In the genomic region with DNA sequence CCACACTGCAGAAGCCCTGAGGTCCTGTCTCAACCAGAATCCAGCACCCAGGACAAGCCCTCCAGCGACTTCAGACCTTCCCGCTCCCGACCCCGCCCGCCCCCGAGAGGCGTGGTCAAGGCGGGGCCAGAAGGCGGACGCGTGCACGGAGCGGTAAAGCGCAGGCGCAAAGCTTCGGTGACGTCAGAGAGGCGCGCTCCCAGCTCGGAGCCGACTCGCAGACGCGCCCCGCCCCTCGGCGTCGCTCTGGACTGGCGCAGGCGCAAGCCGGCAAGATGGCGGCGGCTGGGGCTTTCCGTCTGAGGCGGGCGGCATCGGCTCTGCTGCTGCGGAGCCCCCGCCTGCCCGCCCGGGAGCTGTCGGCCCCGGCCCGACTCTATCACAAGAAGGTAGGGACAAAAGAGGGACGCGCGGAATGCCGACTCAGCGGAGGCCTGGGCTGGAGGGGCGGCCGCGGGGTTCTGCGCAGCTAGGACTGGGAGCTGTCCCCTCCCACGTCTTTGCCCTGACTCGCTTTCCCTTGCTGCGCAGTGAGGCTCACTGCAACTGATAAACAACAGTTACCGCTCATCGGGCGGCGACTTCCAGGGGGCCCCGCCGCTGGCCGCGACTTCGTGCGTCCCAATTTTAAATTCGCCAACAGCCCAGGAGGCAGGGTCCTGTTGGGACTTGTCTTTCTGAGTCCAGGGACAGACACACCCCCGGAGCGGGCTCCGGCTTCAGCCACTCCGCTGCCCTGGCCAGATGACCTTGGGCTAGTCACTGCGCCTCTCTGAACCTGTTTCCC, we compare ENCODE assay signal across 8 cellular contexts. TPM values are rescaled to one million over a fixed set of nuclear protein-coding genes. Genes with fewer than 3 reads are reported as not detected.
A peak's percentile ranks its signal among the peaks of the same experiment; 100 is the strongest.
DNase-seq lines count a peak whose midpoint lies in the region; ATAC-seq, FAIRE-seq and TF ChIP-seq lines count a peak whose summit lies in the region.

TSS of gene ISCU (plus strand) at position 249 of the 787 bp plus-strand sequence. CDS start at position 276, 27 bp downstream.

- peak within 1 kb of the TSS; percentile 99 to 100 for H3K4me2 ChIP-seq in H1 (ENCODE audit: insufficient read depth in 1 of 2, low read depth in 2 of 2, low read length in 2 of 2)
- peak within 1 kb of the TSS; percentile 95 for H3K4me2 ChIP-seq in mesenchymal stem cell (ENCODE audit: low read length, poor library complexity, severe bottlenecking)

- H2AK5ac ChIP-seq in H1 (ENCODE audit: low read depth, low read length) (peak within 1 kb of the TSS; percentile 68; the same call in 1 of the 2 replicates), mesenchymal stem cell (ENCODE audit: low read length, severe bottlenecking) (peak within 1 kb of the TSS; percentile 71)

- in situ Hi-C loops in Caki2 (cut with HindIII; ENCODE audit: low pct_unique_long_range_greater_than_20kb, low sequenced_read_pairs): no loop called here

- H3K56ac ChIP-seq in H1 (replicated peaks; ENCODE audit: insufficient read length, low read depth, low read length): peak within 1 kb of the TSS; percentile 62

- FAIRE-seq in H1 (lab: Jason Lieb, UNC): no peak

- WGBS in H1 (ENCODE audit: extremely low coverage in 1 of 2, insufficient coverage in 1 of 2, insufficient read length in 1 of 2, insufficient replicate concordance in 2 of 2, low coverage in 1 of 2, low lambda C conversion rate in 2 of 2, missing lambda C conversion rate in 1 of 2), 2 experiments: 1% methylated on average over 64 of the region's 72 CpGs; no CpG with 5 or more reads in 1 of the 2 experiments
- under 1% methylated on average over 70 of the region's 72 CpGs for WGBS in mesenchymal stem cell

- H3K4me3 Mint-ChIP-seq in activated CD8-positive, alpha-beta memory T cell treated with anti-CD3 and anti-CD28 coated beads, Interleukin-2, amount 10 ng/mL, durations not matched to agents 7 days and 5 days: peak within 1 kb of the TSS; percentile 97

- H3K23ac ChIP-seq in H1 (ENCODE audit: insufficient read length): no peak within 1 kb of the TSS
- H3K23ac ChIP-seq in mesenchymal stem cell (ENCODE audit: low read length in 2 of 2): peak within 1 kb of the TSS in 1 of 2 experiments; percentile 2

- H3K4ac ChIP-seq in H1 (replicated peaks; ENCODE audit: insufficient read length, low read depth, low read length) (no peak within 1 kb of the TSS), mesenchymal stem cell (ENCODE audit: low read depth in 1 of 2, low read length in 2 of 2) (peak within 1 kb of the TSS; percentile 84 to 93)

- H3K4me1 ChIP-seq in HUES48 (ENCODE audit: control insufficient read depth, insufficient read depth, low read length): peaks cover 8% of the 10 kb centered on the region
- H3K4me1 ChIP-seq in NT2/D1 (ENCODE audit: insufficient read depth, insufficient read length): peaks cover 5% of the 10 kb centered on the region
- H3K4me1 ChIP-seq in H1 (replicated peaks in 1 of 4; ENCODE audit: control insufficient read depth in 3 of 4, insufficient read depth in 4 of 4, low read length in 3 of 4): peaks cover 0 to 4% (median 0%) of the 10 kb centered on the region in 4 experiments; a peak in 1 of 7 replicates
- H3K4me1 ChIP-seq in mesenchymal stem cell (ENCODE audit: control insufficient read depth, insufficient read depth, low read depth, low read length): peaks cover 23% of the 10 kb centered on the region

- H2BK12ac ChIP-seq in H1 (ENCODE audit: low read depth, low read length): peak within 1 kb of the TSS; percentile 78
- H2BK12ac ChIP-seq in mesenchymal stem cell (ENCODE audit: low read length in 2 of 2): peak within 1 kb of the TSS; percentile 48 to 95

- H4K5ac ChIP-seq in H1 (ENCODE audit: insufficient read length, low read depth, low read length): peak within 1 kb of the TSS; percentile 86

- no peak for TF ChIP-seq RAD21 in H1 (IDR thresholded peaks at IDR 0.05 in 1 of 2, conservative IDR thresholded peaks at IDR 0.05 in 1 of 2; ENCODE audit: low read depth in 2 of 2, low read length in 2 of 2)

- POLR2A ChIA-PET in H1 (lab: Charles Lee; ENCODE audit: partially characterized antibody): interaction anchor here (0.6 to 4.3 kb wide), 19 partner anchors 14 to 533 kb away, joined by 3 to 40 read pairs (median 4); no protein-coding TSS in a partner anchor

- peak within 1 kb of the TSS; percentile 86 for H4K91ac ChIP-seq in H1 (replicated peaks; ENCODE audit: insufficient read length, low read length)
- peak within 1 kb of the TSS; percentile 71 for H4K91ac ChIP-seq in mesenchymal stem cell (ENCODE audit: low read length)

- no peak for TF ChIP-seq CTCF in H1 (IDR thresholded peaks at IDR 0.05; ENCODE audit: control extremely low read depth in 1 of 3, insufficient read depth in 1 of 3, low read depth in 1 of 3, low read length in 3 of 3)

- peaks cover 6 to 14% of the 10 kb centered on the region in 2 experiments for H4K20me1 ChIP-seq in H1 (replicated peaks in 1 of 2; ENCODE audit: control insufficient read depth in 1 of 2, insufficient read depth in 2 of 2, low read length in 2 of 2)

- peak within 1 kb of the TSS; percentile 78 for H3K18ac ChIP-seq in H1 (ENCODE audit: extremely low read depth, low read length)
- H3K18ac ChIP-seq in mesenchymal stem cell (ENCODE audit: low read depth in 1 of 2, low read length in 2 of 2): peak within 1 kb of the TSS; percentile 79 to 86

- DNase-seq in Caki2 (ENCODE audit: low read depth): peak; percentile 89
- DNase-seq in NT2/D1 (ENCODE audit: low read depth, low spot score): peak; percentile 99
- peak; percentile 98 for DNase-seq in activated CD8-positive, alpha-beta memory T cell treated with anti-CD3 and anti-CD28 coated beads, Interleukin-2, amount 10 ng/mL, durations not matched to agents 7 days and 5 days
- DNase-seq in H1 (ENCODE audit: low read depth in 1 of 2, low spot score in 2 of 2): peak; percentile 96 to 100
- DNase-seq in mesenchymal stem cell: peak; percentile 96
- peak; percentile 97 for DNase-seq in stimulated activated CD8-positive, alpha-beta memory T cell treated with anti-CD3 and anti-CD28 coated beads, Interleukin-12 subunit alpha, Interleukin-12 subunit beta, amount 100 ng/mL, for 24 hours (ENCODE audit: extremely low read depth)

- peaks cover 20% of the 10 kb centered on the region for H3K23me2 ChIP-seq in H1 (ENCODE audit: low read depth, low read length)

- H3K27me3 ChIP-seq in HUES48 (ENCODE audit: control insufficient read depth, insufficient read depth, low read length) (no peaks in the 10 kb centered on the region), NT2/D1 (ENCODE audit: insufficient read depth, insufficient read length) (no peaks in the 10 kb centered on the region), H1 (replicated peaks in 1 of 4; ENCODE audit: control insufficient read depth in 3 of 4, extremely low read depth in 1 of 4, insufficient read depth in 3 of 4, low read length in 3 of 4) (no peaks in the 10 kb centered on the region), mesenchymal stem cell (ENCODE audit: control insufficient read depth in 1 of 2, insufficient read depth in 1 of 2, low read length in 2 of 2) (no peaks in the 10 kb centered on the region)

- H3K14ac ChIP-seq in H1 (ENCODE audit: insufficient read length) (no peak within 1 kb of the TSS), mesenchymal stem cell (ENCODE audit: low read length in 2 of 2) (peak within 1 kb of the TSS in 1 of 2 experiments; percentile 35)

- H3K36me3 ChIP-seq in HUES48 (ENCODE audit: control insufficient read depth, insufficient read depth, low read length) (peaks cover 50% of the 10 kb centered on the region), NT2/D1 (ENCODE audit: insufficient read depth, insufficient read length, low read length) (peaks cover 64% of the 10 kb centered on the region), H1 (ENCODE audit: control insufficient read depth in 2 of 4, insufficient read depth in 4 of 4, low read length in 3 of 4) (peaks cover 24 to 45% (median 33%) of the 10 kb centered on the region in 4 experiments), mesenchymal stem cell (ENCODE audit: control insufficient read depth in 1 of 2, insufficient read depth in 2 of 2, low read depth in 1 of 2, low read length in 2 of 2) (peaks cover 24 to 49% of the 10 kb centered on the region in 2 experiments)

- H4K8ac ChIP-seq in H1 (ENCODE audit: extremely low read depth, insufficient read depth, low read length): peak within 1 kb of the TSS; percentile 96
- H4K8ac ChIP-seq in mesenchymal stem cell (ENCODE audit: low read length): peak within 1 kb of the TSS; percentile 92

- peaks cover 48% of the 10 kb centered on the region for H3K36me3 Mint-ChIP-seq in activated CD8-positive, alpha-beta memory T cell treated with anti-CD3 and anti-CD28 coated beads, Interleukin-2, amount 10 ng/mL, durations not matched to agents 7 days and 5 days

- CTCF ChIA-PET in activated CD8-positive, alpha-beta memory T cell treated with anti-CD3 and anti-CD28 coated beads, Interleukin-2, amount 10 ng/mL, durations not matched to agents 7 days and 5 days (lab: Charles Lee): interaction anchor here (0.9 to 16.9 kb wide), 15 partner anchors 9 to 533 kb away, joined by 3 to 382 read pairs (median 6); partner anchors contain the start of genes ALKBH2, FICD and SELPLG
- CTCF ChIA-PET in H1 (lab: Charles Lee; ENCODE audit: partially characterized antibody): interaction anchor here (0.9 to 24.3 kb wide), 6 partner anchors 25 to 573 kb away, joined by 3 to 523 read pairs (median 4); no protein-coding TSS in a partner anchor

- no peaks in the 10 kb centered on the region for H3K27me3 Mint-ChIP-seq in activated CD8-positive, alpha-beta memory T cell treated with anti-CD3 and anti-CD28 coated beads, Interleukin-2, amount 10 ng/mL, durations not matched to agents 7 days and 5 days

- TF ChIP-seq POLR2A in H1 (IDR thresholded peaks at IDR 0.05; ENCODE audit: control extremely low read depth in 1 of 2, low read depth in 2 of 2, low read length in 2 of 2): peak; percentile 85 to 94

- H3K27ac ChIP-seq in HUES48 (ENCODE audit: low read depth, low read length) (peak within 1 kb of the TSS; percentile 94), H1 (ENCODE audit: low read depth, low read length) (peak within 1 kb of the TSS; percentile 99), mesenchymal stem cell (ENCODE audit: low read length, poor library complexity, severe bottlenecking) (peak within 1 kb of the TSS; percentile 83)

- TF ChIP-seq EP300 in H1 (IDR thresholded peaks at IDR 0.05; ENCODE audit: borderline replicate concordance in 1 of 2, low read depth in 2 of 2, low read length in 2 of 2): no peak

- H3K79me2 ChIP-seq in H1 (ENCODE audit: control insufficient read depth in 1 of 2, insufficient read depth in 2 of 2, low read length in 2 of 2): peaks cover 32 to 47% of the 10 kb centered on the region in 2 experiments

- H2AFZ ChIP-seq in H1 (ENCODE audit: low read length) (peak within 1 kb of the TSS; percentile 62; the same call in 1 of the 2 replicates), mesenchymal stem cell (ENCODE audit: low read depth, low read length) (peak within 1 kb of the TSS; percentile 64)

- H3K9ac ChIP-seq in HUES48 (ENCODE audit: low read depth, low read length) (peak within 1 kb of the TSS; percentile 88), NT2/D1 (ENCODE audit: insufficient read length, low read depth) (peak within 1 kb of the TSS; percentile 100), H1 (replicated peaks in 1 of 4; ENCODE audit: extremely low read depth in 1 of 4, low read depth in 3 of 4, low read length in 3 of 4) (peak within 1 kb of the TSS; percentile 92 to 100 (median 100)), mesenchymal stem cell (ENCODE audit: low read length) (peak within 1 kb of the TSS; percentile 100)

- H2BK120ac ChIP-seq in H1 (replicated peaks; ENCODE audit: low read depth, low read length) (no peak within 1 kb of the TSS), mesenchymal stem cell (ENCODE audit: low read depth, low read length) (peak within 1 kb of the TSS; percentile 78)

- H3K79me1 ChIP-seq in H1 (ENCODE audit: low read depth, low read length) (no peaks in the 10 kb centered on the region; the same call in 1 of the 2 replicates), mesenchymal stem cell (replicated peaks; ENCODE audit: low read length, poor library complexity, severe bottlenecking) (peaks cover 9% of the 10 kb centered on the region)

- no peak within 1 kb of the TSS for H2BK20ac ChIP-seq in H1 (ENCODE audit: low read length)

- peak within 1 kb of the TSS; percentile 99 for H3K27ac Mint-ChIP-seq in activated CD8-positive, alpha-beta memory T cell treated with anti-CD3 and anti-CD28 coated beads, Interleukin-2, amount 10 ng/mL, durations not matched to agents 7 days and 5 days

- H3K9me3 Mint-ChIP-seq in activated CD8-positive, alpha-beta memory T cell treated with anti-CD3 and anti-CD28 coated beads, Interleukin-2, amount 10 ng/mL, durations not matched to agents 7 days and 5 days (ENCODE audit: low read depth): no peaks in the 10 kb centered on the region

- peaks cover 62% of the 10 kb centered on the region for H3K4me1 Mint-ChIP-seq in activated CD8-positive, alpha-beta memory T cell treated with anti-CD3 and anti-CD28 coated beads, Interleukin-2, amount 10 ng/mL, durations not matched to agents 7 days and 5 days

- H2BK15ac ChIP-seq in H1 (ENCODE audit: low read length) (0 out of 2 replicates have a peak within 1 kb of the TSS, but pooled peaks have one; percentile 62), mesenchymal stem cell (ENCODE audit: low read depth, poor library complexity, severe bottlenecking) (no peak within 1 kb of the TSS)

- H3K4me3 ChIP-seq in HUES48 (ENCODE audit: low read depth, low read length) (peak within 1 kb of the TSS; percentile 99), NT2/D1 (ENCODE audit: insufficient read length, low read depth) (peak within 1 kb of the TSS; percentile 97), H1 (ENCODE audit: extremely low read depth in 1 of 4, insufficient read depth in 2 of 4, low read depth in 3 of 4, low read length in 4 of 4) (peak within 1 kb of the TSS; percentile 84 to 100 (median 94)), mesenchymal stem cell (ENCODE audit: insufficient read depth in 1 of 2, low read depth in 1 of 2, low read length in 2 of 2) (peak within 1 kb of the TSS; percentile 83 to 99)

- peak; percentile 50 for ATAC-seq in GM21423 (IDR thresholded peaks at IDR 0.05; ENCODE audit: unreplicated experiment)
- ATAC-seq in activated CD8-positive, alpha-beta memory T cell treated with anti-CD3 and anti-CD28 coated beads, Interleukin-2, amount 10 ng/mL, durations not matched to agents 7 days and 5 days: peak; percentile 75

- H2BK5ac ChIP-seq in H1 (ENCODE audit: low read depth, low read length): peak within 1 kb of the TSS; percentile 94
- H2BK5ac ChIP-seq in mesenchymal stem cell (ENCODE audit: low read depth, low read length, poor library complexity, severe bottlenecking): peak within 1 kb of the TSS; percentile 97

- H3K9me3 ChIP-seq in HUES48 (ENCODE audit: control insufficient read depth, insufficient read depth, low read length) (no peaks in the 10 kb centered on the region), NT2/D1 (ENCODE audit: insufficient read depth, low read length) (no peaks in the 10 kb centered on the region), H1 (ENCODE audit: insufficient read depth in 2 of 2, low read depth in 1 of 2, low read length in 1 of 2) (no peaks in the 10 kb centered on the region), mesenchymal stem cell (ENCODE audit: control insufficient read depth, low read length) (no peaks in the 10 kb centered on the region)

RNA-seq across cellular contexts. Expression of gene ISCU, which starts in this region (rescaled TPM):
- 84.4 and 130 TPM in 2 replicates for total RNA-seq in Caki2 (2014; rRNA removed; shearing (Covaris generic); ENCODE audit: low replicate concordance)
- total RNA-seq in activated CD8-positive, alpha-beta memory T cell treated with anti-CD3 and anti-CD28 coated beads, Interleukin-2, amount 10 ng/mL, durations not matched to agents 7 days and 5 days: 10 to 100 TPM; 64.2 to 86.9 TPM
- total RNA-seq in H1 (2021; fragmentation: NEBNext Ultra II Directional; extraction: Animal tissue kit (Norgen Biotek cat#: 25700)): 78.1 and 82.3 TPM in 2 replicates
- 54.5 and 72.1 TPM in 2 replicates for polyA plus RNA-seq in H1 (2011; rRNA removed)
- polyA plus RNA-seq in H1 (2011; cell fraction: cytosol; rRNA removed): 78.1 TPM
- polyA plus RNA-seq in H1 (2011; cell fraction: nucleus; rRNA removed): 62.2 TPM
- polyA plus RNA-seq in H1 (2012, experiment 1 of 2): 90.4 to 92.7 TPM (median 91.1 TPM) in 4 replicates
- 48.9 TPM for polyA plus RNA-seq in H1 (2012, experiment 2 of 2)
- polyA plus RNA-seq in H1 (2013, experiment 1 of 2): 70.5 TPM
- 70.7 TPM for polyA plus RNA-seq in H1 (2013, experiment 2 of 2)
- 43.8 and 59.1 TPM in 2 replicates for polyA minus RNA-seq in H1 (2011; rRNA and poly(A)+ RNA removed)
- polyA minus RNA-seq in H1 (2011; cell fraction: cytosol; rRNA and poly(A)+ RNA removed): 19.7 TPM
- polyA minus RNA-seq in H1 (2011; cell fraction: nucleus; rRNA and poly(A)+ RNA removed): 42.0 TPM
- polyA plus RNA-seq in mesenchymal stem cell (2013, experiment 1 of 2): 128 TPM
- 129 TPM for polyA plus RNA-seq in mesenchymal stem cell (2013, experiment 2 of 2)

Comparison
In these comparisons a context has a peak if more than half of its experiments do, and no peak if none do; other contexts are left out.
1. Peak in every context shown above with its lines: DNase-seq, ATAC-seq, H3K4me3 ChIP-seq and H3K27ac ChIP-seq.